ENCODE assay signal across 21 cellular contexts in the genomic region with DNA sequence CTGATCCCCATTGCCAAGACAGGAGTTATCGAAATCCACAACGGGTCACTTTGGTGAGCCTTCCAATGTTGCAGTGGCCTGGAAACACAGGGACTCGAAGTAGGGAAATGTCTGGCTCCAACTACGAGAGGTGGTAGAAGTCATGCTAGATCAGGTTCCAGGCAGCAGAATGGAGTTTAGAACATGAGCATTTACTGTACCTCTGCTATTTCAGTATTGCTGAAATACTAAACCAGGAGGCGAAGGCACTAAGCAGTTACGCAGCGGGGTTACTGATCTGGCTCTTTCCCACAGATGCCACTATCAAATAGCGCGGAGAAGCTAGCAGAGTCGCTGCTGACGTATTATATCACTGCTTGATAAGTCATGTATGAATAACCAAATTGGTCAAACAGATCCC. TPM values are rescaled to one million over a fixed set of nuclear protein-coding genes. Genes with fewer than 3 reads are reported as not detected.
"Had no signal": no experiment of that assay in that cellular context is flagged by ENCODE, and none has a peak within 500 bp of the region (broad histone marks: within the 10 kb centered on the region; RNA-seq: fewer than 3 reads in every experiment).

No MANE protein-coding gene starts in this region.

- H3K27me3 ChIP-seq: hepatocyte, left lung, ovary, tibial nerve, uterus had no signal

- H3K4me3 Mint-ChIP-seq: naive thymus-derived CD8-positive, alpha-beta T cell; stimulated activated effector memory CD8-positive, alpha-beta T cell treated with anti-CD3 and anti-CD28 coated beads, Interleukin-12 subunit alpha, Interleukin-12 subunit beta, amount 100 ng/mL, for 72 hours; stimulated activated naive CD8-positive, alpha-beta T cell treated with anti-CD3 and anti-CD28 coated beads, Interleukin-15, amount 100 ng/mL, for 72 hours; type B pancreatic cell had no signal

- H3K27me3 Mint-ChIP-seq: naive thymus-derived CD8-positive, alpha-beta T cell; progenitor cell of endocrine pancreas; stimulated activated naive CD8-positive, alpha-beta T cell treated with anti-CD3 and anti-CD28 coated beads, Interleukin-15, amount 100 ng/mL, for 72 hours; type B pancreatic cell had no signal

- H3K36me3 ChIP-seq: heart right ventricle, left lung, lower lobe of right lung, ovary, tibial nerve, uterus had no signal

- H3K4me1 Mint-ChIP-seq: naive thymus-derived CD8-positive, alpha-beta T cell; stimulated activated effector memory CD8-positive, alpha-beta T cell treated with anti-CD3 and anti-CD28 coated beads, Interleukin-12 subunit alpha, Interleukin-12 subunit beta, amount 100 ng/mL, for 72 hours; stimulated activated naive CD8-positive, alpha-beta T cell treated with anti-CD3 and anti-CD28 coated beads, Interleukin-15, amount 100 ng/mL, for 72 hours had no signal

- H3K9me3 Mint-ChIP-seq: stimulated activated effector memory CD8-positive, alpha-beta T cell treated with anti-CD3 and anti-CD28 coated beads, Interleukin-12 subunit alpha, Interleukin-12 subunit beta, amount 100 ng/mL, for 72 hours; stimulated activated naive CD8-positive, alpha-beta T cell treated with anti-CD3 and anti-CD28 coated beads, Interleukin-15, amount 100 ng/mL, for 72 hours; type B pancreatic cell had no signal

- H3K4me3 ChIP-seq: heart right ventricle, hepatocyte, left lung, lower lobe of right lung, ovary, skin epidermis, tibial nerve, uterus had no signal

- H3K4me1 ChIP-seq: heart right ventricle, left lung, lower lobe of right lung, tibial nerve, uterus had no signal

- H3K27ac Mint-ChIP-seq: naive thymus-derived CD8-positive, alpha-beta T cell; progenitor cell of endocrine pancreas; stimulated activated effector memory CD8-positive, alpha-beta T cell treated with anti-CD3 and anti-CD28 coated beads, Interleukin-12 subunit alpha, Interleukin-12 subunit beta, amount 100 ng/mL, for 72 hours; stimulated activated naive CD8-positive, alpha-beta T cell treated with anti-CD3 and anti-CD28 coated beads, Interleukin-15, amount 100 ng/mL, for 72 hours; type B pancreatic cell had no signal

- DNase-seq: heart right ventricle; islet precursor cell; left lung; lower lobe of right lung; mammary epithelial cell; mesenchymal stem cell; naive thymus-derived CD8-positive, alpha-beta T cell; ovary; retina; right cardiac atrium; stimulated activated CD4-positive, alpha-beta T cell treated with anti-CD3 and anti-CD28 coated beads, Interleukin-4, amount 100 ng/mL, for 24 hours; stimulated activated naive CD4-positive, alpha-beta T cell treated with Interleukin-2 at 50 U/mL for 16 hours; stimulated activated naive CD8-positive, alpha-beta T cell treated with anti-CD3 and anti-CD28 coated beads, Interleukin-15, amount 100 ng/mL, for 72 hours; uterus had no signal

- H3K27ac ChIP-seq: heart right ventricle, hepatocyte, left lung, lower lobe of right lung, ovary, skin epidermis, tibial nerve, uterus had no signal

- ATAC-seq: heart right ventricle; left lung; lower lobe of right lung; naive thymus-derived CD8-positive, alpha-beta T cell; right cardiac atrium; sciatic nerve; stimulated activated effector memory CD8-positive, alpha-beta T cell treated with anti-CD3 and anti-CD28 coated beads, Interleukin-12 subunit alpha, Interleukin-12 subunit beta, amount 100 ng/mL, for 72 hours; stimulated activated naive CD8-positive, alpha-beta T cell treated with anti-CD3 and anti-CD28 coated beads, Interleukin-15, amount 100 ng/mL, for 72 hours had no signal

- H3K9me3 ChIP-seq: heart right ventricle, left lung, lower lobe of right lung, ovary, tibial nerve, uterus had no signal

- H3K36me3 Mint-ChIP-seq: naive thymus-derived CD8-positive, alpha-beta T cell; stimulated activated effector memory CD8-positive, alpha-beta T cell treated with anti-CD3 and anti-CD28 coated beads, Interleukin-12 subunit alpha, Interleukin-12 subunit beta, amount 100 ng/mL, for 72 hours; type B pancreatic cell had no signal

RNA-seq across cellular contexts. Expression of gene PTCHD1, which starts 56.3 kb away (rescaled TPM):
- total RNA-seq: mammary epithelial cell; naive thymus-derived CD8-positive, alpha-beta T cell had no signal
